In the genomic region with DNA sequence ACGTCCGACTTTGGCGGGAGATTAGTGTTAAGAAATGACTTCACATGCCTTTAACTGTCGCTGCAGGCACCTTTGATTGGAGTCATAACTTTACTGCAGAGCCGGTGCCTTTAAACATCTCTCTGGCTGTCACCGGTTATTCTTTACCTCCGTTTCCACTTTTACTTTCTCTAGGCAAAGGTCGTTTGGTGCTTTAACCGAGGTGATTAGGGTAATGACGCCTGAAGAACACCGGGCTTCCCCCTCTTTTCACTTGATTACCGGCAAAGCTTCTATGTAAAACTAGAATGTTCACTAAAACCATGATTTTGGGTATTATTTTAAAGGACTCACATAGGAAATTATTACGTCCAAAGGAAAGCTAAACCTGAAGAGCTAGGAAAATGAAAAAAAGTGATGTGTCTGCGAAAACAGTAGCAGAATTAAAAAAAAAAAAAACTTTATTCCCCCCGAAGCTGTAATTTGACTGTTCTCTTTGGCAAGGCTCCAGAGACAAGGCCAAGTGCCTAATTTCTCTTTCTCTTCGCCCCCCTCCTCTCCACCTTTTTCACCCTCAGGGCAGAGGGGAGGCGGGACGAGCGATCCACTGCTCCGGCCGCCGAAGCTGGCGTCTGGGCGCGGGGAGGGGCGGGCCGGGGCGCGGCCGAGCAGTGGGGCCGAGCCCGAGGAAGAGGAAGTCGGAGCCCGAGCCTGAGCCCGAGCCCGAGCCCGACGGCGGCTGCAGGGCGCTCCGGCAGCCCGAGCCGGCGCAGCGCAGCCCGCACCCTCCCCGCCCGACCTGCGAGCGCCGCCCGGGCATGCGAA, we compare ENCODE assay signal across 8 cellular contexts. TPM values are rescaled to one million over a fixed set of nuclear protein-coding genes. Genes with fewer than 3 reads are reported as not detected.
DNase-seq lines count a peak whose midpoint lies in the region; ATAC-seq and TF ChIP-seq lines count a peak whose summit lies in the region.

A gene (plus strand): TSS at position 687 of the 804 bp plus-strand sequence. CDS start 133,797 bp downstream, outside the sequence.

- H3K4me3 Mint-ChIP-seq in Caco-2 (ENCODE audit: unreplicated experiment) (peak within 1 kb of the TSS; percentile 88), T-cell (peak within 1 kb of the TSS; percentile 89 to 91 (median 90))

- peaks cover 18% of the 10 kb centered on the region for H3K4me1 Mint-ChIP-seq in Caco-2 (ENCODE audit: low read depth, unreplicated experiment)
- H3K4me1 Mint-ChIP-seq in T-cell, result peaks cover 17 to 25% (median 20%) of the 10 kb centered on the region in 3 donors

- ATAC-seq in GM19468 (IDR thresholded peaks at IDR 0.05; ENCODE audit: extremely low read depth, unreplicated experiment) (peak; percentile 67), T-cell (replicated peaks in 1 of 4) (peak; percentile 72 to 86 (median 80))

- H3K4me3 ChIP-seq in Caco-2 (ENCODE audit: low read depth, low read length), result peak within 1 kb of the TSS; percentile 61
- H3K4me3 ChIP-seq in ascending aorta, result peak within 1 kb of the TSS; percentile 70 to 95
- H3K4me3 ChIP-seq in right atrium auricular region, result peak within 1 kb of the TSS; percentile 46 to 66

- intact Hi-C loops in Caco-2 (cut with micrococcal nuclease; ENCODE audit: unreplicated experiment), result loop anchor here (1.0 kb wide), 3 partner anchors 88 to 216 kb away; no protein-coding TSS in a partner anchor
- intact Hi-C loops in ascending aorta (cut with DNase I), result loop anchor here (1.0 to 5.0 kb wide), 4 partner anchors 20 to 213 kb away; no protein-coding TSS in a partner anchor

- no peak for TF ChIP-seq CTCF in Caco-2 (IDR thresholded peaks at IDR 0.05; ENCODE audit: insufficient read depth in 1 of 2, low read depth in 1 of 2, low read length in 1 of 2, severe bottlenecking in 1 of 2, unreplicated experiment in 1 of 2)
- TF ChIP-seq CTCF in ascending aorta (IDR thresholded peaks at IDR 0.05), result no peak
- TF ChIP-seq CTCF in right atrium auricular region (IDR thresholded peaks at IDR 0.05), result no peak

- BruUV-seq in Caco-2 (replicated peaks; lab: Mats Ljungman, UMichigan), result TSS peak; percentile 32

- H3K27me3 ChIP-seq in Caco-2 (replicated peaks; ENCODE audit: control insufficient read depth, insufficient read depth, low read length), result no peaks in the 10 kb centered on the region
- no peaks in the 10 kb centered on the region for H3K27me3 ChIP-seq in ascending aorta
- no peaks in the 10 kb centered on the region for H3K27me3 ChIP-seq in right atrium auricular region

- H3K36me3 ChIP-seq in Caco-2 (ENCODE audit: control insufficient read depth, insufficient read depth, low read length) (no peaks in the 10 kb centered on the region), ascending aorta (no peaks in the 10 kb centered on the region), right atrium auricular region (no peaks in the 10 kb centered on the region)

- DNase-seq in Caco-2 (peak; percentile 71 to 75), HPDE6-E6E7 (ENCODE audit: extremely low spot score) (peak; percentile 53), T-cell (peak; percentile 6 to 62 (median 35)), ascending aorta (ENCODE audit: low spot score in 2 of 2) (peak in 1 of 2 donors; percentile 82), right atrium auricular region (ENCODE audit: low spot score) (peak; percentile 65), pulmonary artery endothelial cell (ENCODE audit: low read depth, low spot score) (no peak), cerebellar nuclear complex (lab: John Stamatoyannopoulos, UW) (no peak)

- H3K36me3 Mint-ChIP-seq in Caco-2 (ENCODE audit: insufficient read depth, unreplicated experiment) (peaks cover 7% of the 10 kb centered on the region), T-cell (no peaks in the 10 kb centered on the region)

- POLR2A ChIA-PET in Caco-2 (lab: Charles Lee), result no interaction called here
- POLR2A ChIA-PET in T-cell (lab: Charles Lee), result interaction anchor here (0.7 to 1.0 kb wide), 4 partner anchors 34 to 945 kb away, joined by 3 to 8 read pairs (median 5); no protein-coding TSS in a partner anchor

- peaks cover 11% of the 10 kb centered on the region; the same call in 1 of the 2 replicates for H3K4me1 ChIP-seq in Caco-2
- no peaks in the 10 kb centered on the region for H3K4me1 ChIP-seq in ascending aorta
- H3K4me1 ChIP-seq in right atrium auricular region, result peaks cover 0 to 9% of the 10 kb centered on the region in 2 donors

- peak within 1 kb of the TSS; percentile 71 to 79 for H3K27ac ChIP-seq in ascending aorta
- peak within 1 kb of the TSS; percentile 76 to 82 for H3K27ac ChIP-seq in right atrium auricular region

- CTCF ChIA-PET in Caco-2 (lab: Charles Lee), result interaction anchor here (0.6 to 1.1 kb wide), 5 partner anchors 15 to 449 kb away, joined by 3 to 4 read pairs (median 3); no protein-coding TSS in a partner anchor
- CTCF ChIA-PET in T-cell (lab: Charles Lee), result interaction anchor here (0.6 to 1.9 kb wide), 4 partner anchors 10 to 797 kb away, joined by 3 to 10 read pairs (median 3); no protein-coding TSS in a partner anchor

- no peaks in the 10 kb centered on the region for H3K27me3 Mint-ChIP-seq in Caco-2 (ENCODE audit: insufficient read depth, unreplicated experiment)
- peaks cover 27 to 29% of the 10 kb centered on the region in 2 donors for H3K27me3 Mint-ChIP-seq in T-cell

- no peaks in the 10 kb centered on the region for H3K9me3 Mint-ChIP-seq in Caco-2 (ENCODE audit: unreplicated experiment)
- no peaks in the 10 kb centered on the region for H3K9me3 Mint-ChIP-seq in T-cell

- H3K9me3 ChIP-seq in Caco-2, result no peaks in the 10 kb centered on the region
- H3K9me3 ChIP-seq in ascending aorta, result no peaks in the 10 kb centered on the region
- H3K9me3 ChIP-seq in right atrium auricular region, result no peaks in the 10 kb centered on the region

- H3K27ac Mint-ChIP-seq in Caco-2 (ENCODE audit: unreplicated experiment), result peak within 1 kb of the TSS; percentile 64
- peak within 1 kb of the TSS; percentile 69 to 85 for H3K27ac Mint-ChIP-seq in T-cell

RNA-seq across cellular contexts. Expression of the gene that starts here (rescaled TPM):
- total RNA-seq in Caco-2 (2022) (32.8 and 35.0 TPM in 2 replicates), T-cell (10 to 100 TPM in 1 of 5 donors, 1 to 10 TPM in 4; 2.5 to 18.4 (median 5.4) TPM), ascending aorta (10.7 TPM), right atrium auricular region (10 to 100 TPM; 10.6 to 16.7 TPM), pulmonary artery endothelial cell (38.9 and 50.0 TPM in 2 replicates)

Comparison
In these comparisons a context has a peak if more than half of its experiments do, and no peak if none do; other contexts are left out.
1. DNase-seq: peak in Caco-2 (2 of 2), HPDE6-E6E7 (single experiment), T-cell (34 of 34) and right atrium auricular region (single experiment); none in pulmonary artery endothelial cell (single experiment) and cerebellar nuclear complex (0 of 2).
2. Peak in every context shown above with its lines, with median percentiles within 50 percentile points of each other: H3K4me3 ChIP-seq.